ENCODE assay signal across 17 cellular contexts in genomic region chr1:16630661-16631247, GRCh38. TPM values are rescaled to one million over a fixed set of nuclear protein-coding genes. Genes with fewer than 3 reads are reported as not detected.
A peak's percentile ranks its signal among the peaks of the same experiment; 100 is the strongest.
DNase-seq lines count a peak whose midpoint lies in the region; ATAC-seq and TF ChIP-seq lines count a peak whose summit lies in the region.
"Had no signal": no experiment of that assay in that cellular context is flagged by ENCODE, and none has a peak within 500 bp of the region (broad histone marks: within the 10 kb centered on the region; RNA-seq: fewer than 3 reads in every experiment).

No MANE protein-coding gene starts in this region.

- intact Hi-C loops in Right ventricle myocardium superior (cut with DNase I): no loop called here

- TF ChIP-seq CTCF in osteocyte (IDR thresholded peaks at IDR 0.05): no peak
- TF ChIP-seq CTCF in GM10248 (IDR thresholded peaks at IDR 0.05; ENCODE audit: control extremely low read depth, extremely low read depth, low read depth, missing control alignments): no peak

- POLR2A ChIA-PET in GM10248 (lab: Yijun Ruan, JAX): no interaction called here

- no peak for DNase-seq in CD4-positive, CD25-positive, alpha-beta regulatory T cell
- DNase-seq in NT2/D1 (ENCODE audit: low read depth, low spot score) (no peak), Right ventricle myocardium superior (peak; percentile 45), osteocyte (ENCODE audit: extremely low spot score, unreplicated experiment) (peak; percentile 94), GM10248 (ENCODE audit: extremely low spot score) (no peak)
- no peak for DNase-seq in T-helper 2 cell treated with Interferon-gamma antibody and Interleukin-4, amounts not matched to agents 5 μg/mL and 100 μg/mL, for 36 hours (ENCODE audit: low spot score)
- DNase-seq: activated CD4-positive, alpha-beta T cell treated with anti-CD3 and anti-CD28 coated beads, Interleukin-2, amount 50 U/mL, for 4 hours; anterior cingulate cortex; effector memory CD8-positive, alpha-beta T cell; left cardiac atrium; stimulated activated CD4-positive, alpha-beta T cell treated with anti-CD3 and anti-CD28 coated beads, Interleukin-4, amount 100 ng/mL, for 1 hour had no signal

- H3K4me3 ChIP-seq in CD4-positive, CD25-positive, alpha-beta regulatory T cell (ENCODE audit: low read depth, low read length): no peak overlapping the region
- no peak overlapping the region for H3K4me3 ChIP-seq in NT2/D1 (ENCODE audit: insufficient read length, low read depth)
- H3K4me3 ChIP-seq: BLaER1 treated with 17β-estradiol and CSF1 and Interleukin-3, amounts not matched to agents 10 nM and 100 nM had no signal

- no peak for ATAC-seq in CD4-positive, CD25-positive, alpha-beta regulatory T cell (ENCODE audit: low read depth in 2 of 2)
- ATAC-seq in Right ventricle myocardium superior (ENCODE audit: poor library complexity) (no peak), GM21390 (IDR thresholded peaks at IDR 0.05; ENCODE audit: unreplicated experiment) (no peak), GM21360 (IDR thresholded peaks at IDR 0.05; ENCODE audit: unreplicated experiment) (no peak)
- ATAC-seq: effector memory CD8-positive, alpha-beta T cell; T-cell had no signal

- H3K27ac Mint-ChIP-seq in CD4-positive, CD25-positive, alpha-beta regulatory T cell: peak overlapping the region in 2 of 3 donors; percentile 6 to 62
- H3K27ac Mint-ChIP-seq in osteocyte (ENCODE audit: unreplicated experiment): no peak overlapping the region
- H3K27ac Mint-ChIP-seq in T-helper 2 cell treated with Interferon-gamma antibody and Interleukin-4, amounts not matched to agents 5 μg/mL and 100 μg/mL, for 36 hours: no peak overlapping the region
- H3K27ac Mint-ChIP-seq: T-cell had no signal

- no peaks in the 10 kb centered on the region for H3K9me3 Mint-ChIP-seq in CD4-positive, CD25-positive, alpha-beta regulatory T cell
- no peaks in the 10 kb centered on the region for H3K9me3 Mint-ChIP-seq in osteocyte (ENCODE audit: unreplicated experiment)
- H3K9me3 Mint-ChIP-seq in T-helper 2 cell treated with Interferon-gamma antibody and Interleukin-4, amounts not matched to agents 5 μg/mL and 100 μg/mL, for 36 hours: no peaks in the 10 kb centered on the region
- H3K9me3 Mint-ChIP-seq: effector memory CD8-positive, alpha-beta T cell; stimulated activated naive CD8-positive, alpha-beta T cell treated with anti-CD3 and anti-CD28 coated beads, Interleukin-15, amount 100 ng/mL, for 72 hours; T-cell had no signal

- H3K27ac ChIP-seq in CD4-positive, CD25-positive, alpha-beta regulatory T cell (ENCODE audit: insufficient read depth, low read length, poor library complexity, severe bottlenecking): no peak overlapping the region
- H3K27ac ChIP-seq: BLaER1 treated with 17β-estradiol and CSF1 and Interleukin-3, amounts not matched to agents 10 nM and 100 nM; parathyroid adenoma had no signal

- peak overlapping the region; percentile 61 for H3K9ac ChIP-seq in NT2/D1 (ENCODE audit: insufficient read length, low read depth)
- H3K9ac ChIP-seq: parathyroid adenoma had no signal

- H3K27me3 ChIP-seq in CD4-positive, CD25-positive, alpha-beta regulatory T cell (ENCODE audit: control insufficient read depth, insufficient read depth, low read length): no peaks in the 10 kb centered on the region
- H3K27me3 ChIP-seq in NT2/D1 (ENCODE audit: insufficient read depth, insufficient read length): no peaks in the 10 kb centered on the region
- H3K27me3 ChIP-seq: BLaER1 treated with 17β-estradiol and CSF1 and Interleukin-3, amounts not matched to agents 10 nM and 100 nM had no signal

- peaks cover 0 to 7% (median 2%) of the 10 kb centered on the region in 4 donors for H3K4me1 Mint-ChIP-seq in CD4-positive, CD25-positive, alpha-beta regulatory T cell
- no peaks in the 10 kb centered on the region for H3K4me1 Mint-ChIP-seq in osteocyte (ENCODE audit: unreplicated experiment)
- H3K4me1 Mint-ChIP-seq in T-helper 2 cell treated with Interferon-gamma antibody and Interleukin-4, amounts not matched to agents 5 μg/mL and 100 μg/mL, for 36 hours (ENCODE audit: low read depth): no peaks in the 10 kb centered on the region
- H3K4me1 Mint-ChIP-seq: stimulated activated naive CD8-positive, alpha-beta T cell treated with anti-CD3 and anti-CD28 coated beads, Interleukin-15, amount 100 ng/mL, for 72 hours had no signal

- H3K36me3 Mint-ChIP-seq in CD4-positive, CD25-positive, alpha-beta regulatory T cell: peaks cover 68% of the 10 kb centered on the region
- H3K36me3 Mint-ChIP-seq in osteocyte (ENCODE audit: unreplicated experiment): peaks cover 70% of the 10 kb centered on the region
- H3K36me3 Mint-ChIP-seq in T-helper 2 cell treated with Interferon-gamma antibody and Interleukin-4, amounts not matched to agents 5 μg/mL and 100 μg/mL, for 36 hours (ENCODE audit: low read depth): peaks cover 52% of the 10 kb centered on the region

- H3K27me3 Mint-ChIP-seq in CD4-positive, CD25-positive, alpha-beta regulatory T cell: no peaks in the 10 kb centered on the region
- H3K27me3 Mint-ChIP-seq in osteocyte (ENCODE audit: unreplicated experiment): no peaks in the 10 kb centered on the region
- H3K27me3 Mint-ChIP-seq in T-helper 2 cell treated with Interferon-gamma antibody and Interleukin-4, amounts not matched to agents 5 μg/mL and 100 μg/mL, for 36 hours (ENCODE audit: low read depth): no peaks in the 10 kb centered on the region
- H3K27me3 Mint-ChIP-seq: effector memory CD8-positive, alpha-beta T cell; stimulated activated naive CD8-positive, alpha-beta T cell treated with anti-CD3 and anti-CD28 coated beads, Interleukin-15, amount 100 ng/mL, for 72 hours; T-cell had no signal

- CTCF ChIA-PET in GM10248 (lab: Yijun Ruan, JAX): interaction anchor here (0.8 to 4.9 kb wide), 2 partner anchors 9 to 10 kb away, joined by 4 to 39 read pairs; no protein-coding TSS in a partner anchor

- H3K9me3 ChIP-seq in CD4-positive, CD25-positive, alpha-beta regulatory T cell (ENCODE audit: control insufficient read depth in 2 of 2, low read length in 2 of 2): no peaks in the 10 kb centered on the region
- H3K9me3 ChIP-seq in NT2/D1 (ENCODE audit: insufficient read depth, low read length): no peaks in the 10 kb centered on the region
- H3K9me3 ChIP-seq: BLaER1 treated with 17β-estradiol and CSF1 and Interleukin-3, amounts not matched to agents 10 nM and 100 nM had no signal

- H3K4me1 ChIP-seq in CD4-positive, CD25-positive, alpha-beta regulatory T cell (ENCODE audit: control insufficient read depth, insufficient read depth, low read length, poor library complexity, severe bottlenecking): no peaks in the 10 kb centered on the region
- no peaks in the 10 kb centered on the region for H3K4me1 ChIP-seq in NT2/D1 (ENCODE audit: insufficient read depth, insufficient read length)
- H3K4me1 ChIP-seq: parathyroid adenoma had no signal

- H3K4me3 Mint-ChIP-seq in CD4-positive, CD25-positive, alpha-beta regulatory T cell: no peak overlapping the region
- H3K4me3 Mint-ChIP-seq in osteocyte (ENCODE audit: unreplicated experiment): no peak overlapping the region
- no peak overlapping the region for H3K4me3 Mint-ChIP-seq in T-helper 2 cell treated with Interferon-gamma antibody and Interleukin-4, amounts not matched to agents 5 μg/mL and 100 μg/mL, for 36 hours
- H3K4me3 Mint-ChIP-seq: effector memory CD8-positive, alpha-beta T cell; stimulated activated naive CD8-positive, alpha-beta T cell treated with anti-CD3 and anti-CD28 coated beads, Interleukin-15, amount 100 ng/mL, for 72 hours; T-cell had no signal

- H3K36me3 ChIP-seq in CD4-positive, CD25-positive, alpha-beta regulatory T cell (ENCODE audit: control insufficient read depth, insufficient read depth, low read length): peaks cover 82% of the 10 kb centered on the region
- H3K36me3 ChIP-seq in NT2/D1 (ENCODE audit: insufficient read depth, insufficient read length, low read length): peaks cover 60% of the 10 kb centered on the region

RNA-seq across cellular contexts. Expression of gene NBPF1, which starts 17.4 kb away (rescaled TPM):
- total RNA-seq in CD4-positive, CD25-positive, alpha-beta regulatory T cell: 13.0 TPM
- 1 to 10 TPM in 3 of 4 donors, under 1 TPM in 1; 0.49 to 3.7 (median 2.1) TPM for polyA plus RNA-seq in CD4-positive, CD25-positive, alpha-beta regulatory T cell
- 11.7 TPM for total RNA-seq in Right ventricle myocardium superior
- total RNA-seq in osteocyte: 50.1 and 55.6 TPM in 2 replicates

RNA-seq across cellular contexts. Expression of gene RNU1-3, which starts 36.0 kb away (rescaled TPM):
- total RNA-seq in CD4-positive, CD25-positive, alpha-beta regulatory T cell: 3,278 TPM
- polyA plus RNA-seq in CD4-positive, CD25-positive, alpha-beta regulatory T cell: 10 to 100 TPM in 1 of 4 donors, not detected in 3; 23.7 TPM
- total RNA-seq in Right ventricle myocardium superior: 9,391 TPM
- 2,650 and 2,859 TPM in 2 replicates for total RNA-seq in osteocyte

Comparison
In these comparisons a context has a peak if more than half of its experiments do, and no peak if none do; other contexts are left out.
1. DNase-seq: peak in Right ventricle myocardium superior (single experiment) and osteocyte (single experiment); none in CD4-positive, CD25-positive, alpha-beta regulatory T cell (0 of 3), NT2/D1 (single experiment), GM10248 (single experiment) and T-helper 2 cell treated with Interferon-gamma antibody and Interleukin-4, amounts not matched to agents 5 μg/mL and 100 μg/mL, for 36 hours (single experiment).
2. H3K27ac Mint-ChIP-seq: peak in CD4-positive, CD25-positive, alpha-beta regulatory T cell (2 of 3); none in osteocyte (single experiment) and T-helper 2 cell treated with Interferon-gamma antibody and Interleukin-4, amounts not matched to agents 5 μg/mL and 100 μg/mL, for 36 hours (single experiment).